Comparison of ENCODE assay signal across 8 cellular contexts in the genomic region with DNA sequence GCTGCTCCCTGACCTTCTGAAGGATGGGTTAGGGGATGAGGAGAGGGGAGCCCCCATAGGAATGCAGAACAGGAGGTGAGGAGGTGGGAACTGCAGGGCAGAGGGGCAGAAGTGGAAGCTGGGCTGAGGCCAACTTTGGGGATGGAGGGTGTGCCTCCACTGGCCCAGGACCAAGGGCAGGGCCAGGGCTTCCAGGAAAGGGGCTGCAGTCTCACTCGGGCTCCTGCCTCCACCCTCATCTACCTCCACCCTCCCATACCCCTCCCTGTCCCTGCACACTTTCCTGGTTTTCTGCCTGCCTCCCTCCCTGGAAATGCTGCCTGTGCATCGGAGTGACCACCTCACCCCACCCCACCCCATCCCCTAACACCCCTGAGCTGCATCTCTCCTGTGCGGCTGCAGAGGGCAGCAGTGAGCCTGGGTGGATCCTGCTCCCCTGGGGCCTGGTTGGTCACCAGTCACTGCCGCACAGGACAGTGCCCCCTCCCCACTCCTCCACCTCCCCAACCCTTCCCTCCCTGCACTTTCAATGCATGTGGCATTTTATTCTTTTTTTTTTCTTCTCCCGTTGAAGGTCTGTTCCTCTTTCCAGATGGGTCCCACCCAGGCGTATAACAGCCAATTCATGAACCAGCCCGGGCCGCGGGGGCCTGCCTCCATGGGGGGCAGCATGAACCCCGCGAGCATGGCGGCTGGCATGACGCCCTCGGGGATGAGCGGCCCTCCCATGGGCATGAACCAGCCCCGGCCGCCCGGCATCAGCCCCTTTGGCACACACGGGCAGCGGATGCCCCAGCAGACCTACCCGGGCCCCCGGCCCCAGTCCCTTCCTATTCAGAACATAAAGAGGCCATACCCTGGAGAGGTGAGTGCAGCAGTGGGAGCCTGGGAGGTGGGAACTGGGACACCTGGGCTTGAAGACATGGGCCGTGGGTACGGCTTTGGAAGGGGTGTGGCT. TPM values are rescaled to one million over a fixed set of nuclear protein-coding genes. Genes with fewer than 3 reads are reported as not detected.
A peak's percentile ranks its signal among the peaks of the same experiment; 100 is the strongest.
DNase-seq lines count a peak whose midpoint lies in the region; ATAC-seq, FAIRE-seq and TF ChIP-seq lines count a peak whose summit lies in the region.

No MANE protein-coding gene starts in this region.

- no peaks in the 10 kb centered on the region for H3K27me3 ChIP-seq in small intestine (ENCODE audit: control insufficient read depth in 2 of 2, insufficient read depth in 2 of 2, low read length in 2 of 2)
- H3K27me3 ChIP-seq in effector memory CD4-positive, alpha-beta T cell (replicated peaks; ENCODE audit: control insufficient read depth, insufficient read depth, low read length, poor library complexity, severe bottlenecking) = no peaks in the 10 kb centered on the region

- peaks cover 0 to 16% of the 10 kb centered on the region in 2 donors for H3K36me3 ChIP-seq in small intestine (ENCODE audit: control insufficient read depth in 2 of 2, insufficient read depth in 2 of 2, low read length in 2 of 2)
- H3K36me3 ChIP-seq in effector memory CD4-positive, alpha-beta T cell (ENCODE audit: control insufficient read depth, insufficient read depth, low read length) = peaks cover 27% of the 10 kb centered on the region

- WGBS in small intestine, 3 donors = 81 to 86% (median 81%) methylated on average over 23 to 24 of the region's 24 CpGs

- ATAC-seq in SK-N-SH treated with all-trans-retinoic acid at 6 μM for 48 hours = peak; percentile 40
- ATAC-seq in effector memory CD8-positive, alpha-beta T cell (replicated peaks) = peak; percentile 70
- ATAC-seq in GM19023 (IDR thresholded peaks at IDR 0.05; ENCODE audit: unreplicated experiment) = no peak

- H3K27me3 Mint-ChIP-seq in effector memory CD8-positive, alpha-beta T cell = no peaks in the 10 kb centered on the region
- no peaks in the 10 kb centered on the region for H3K27me3 Mint-ChIP-seq in nephron progenitor cell (ENCODE audit: low read depth, poor library complexity)

- no peak for FAIRE-seq in small intestine (lab: Jason Lieb, UNC)

- H3K4me1 ChIP-seq in small intestine (ENCODE audit: control insufficient read depth in 2 of 2, insufficient read depth in 1 of 2, low read depth in 1 of 2, low read length in 1 of 2) = no peaks in the 10 kb centered on the region
- H3K4me1 ChIP-seq in effector memory CD4-positive, alpha-beta T cell (ENCODE audit: control insufficient read depth, insufficient read depth, low read length, poor library complexity, severe bottlenecking) = no peaks in the 10 kb centered on the region

- no peak overlapping the region for H3K27ac Mint-ChIP-seq in effector memory CD8-positive, alpha-beta T cell
- H3K27ac Mint-ChIP-seq in nephron progenitor cell = no peak overlapping the region

- no peak overlapping the region for H3K4me3 ChIP-seq in small intestine (ENCODE audit: low read depth in 1 of 2, low read length in 2 of 2)
- no peak overlapping the region for H3K4me3 ChIP-seq in effector memory CD4-positive, alpha-beta T cell (ENCODE audit: insufficient read depth, low read depth, low read length, poor library complexity, severe bottlenecking)

- H3K9me3 ChIP-seq in small intestine (ENCODE audit: control insufficient read depth, low read depth) = no peaks in the 10 kb centered on the region
- H3K9me3 ChIP-seq in effector memory CD4-positive, alpha-beta T cell (ENCODE audit: control insufficient read depth, low read length) = no peaks in the 10 kb centered on the region

- no peak overlapping the region for H3K27ac ChIP-seq in small intestine (ENCODE audit: low read depth in 1 of 2, low read length in 1 of 2)
- H3K27ac ChIP-seq in effector memory CD4-positive, alpha-beta T cell (ENCODE audit: insufficient read depth, low read length, poor library complexity, severe bottlenecking) = no peak overlapping the region

- peak; percentile 17 for DNase-seq in SKM-1 (lab: John Stamatoyannopoulos, UW; ENCODE audit: unreplicated experiment)
- DNase-seq in SKM-1 treated with dmso at 0.1 percent for 144 hours (lab: John Stamatoyannopoulos, UW; ENCODE audit: unreplicated experiment) = no peak
- no peak for DNase-seq in effector memory CD8-positive, alpha-beta T cell
- peak; percentile 30 for DNase-seq in nephron progenitor cell
- no peak for DNase-seq in small intestine
- no peak for DNase-seq in effector memory CD4-positive, alpha-beta T cell

- H3K4me1 Mint-ChIP-seq in effector memory CD8-positive, alpha-beta T cell (ENCODE audit: low read depth in 2 of 2) = peaks cover 18 to 23% of the 10 kb centered on the region in 2 donors
- no peaks in the 10 kb centered on the region for H3K4me1 Mint-ChIP-seq in nephron progenitor cell

- peaks cover 8% of the 10 kb centered on the region for H3K36me3 Mint-ChIP-seq in effector memory CD8-positive, alpha-beta T cell (ENCODE audit: insufficient read depth)
- H3K36me3 Mint-ChIP-seq in nephron progenitor cell (ENCODE audit: low read depth) = peaks cover 48% of the 10 kb centered on the region

- H3K9me3 Mint-ChIP-seq in effector memory CD8-positive, alpha-beta T cell = no peaks in the 10 kb centered on the region
- no peaks in the 10 kb centered on the region for H3K9me3 Mint-ChIP-seq in nephron progenitor cell

- TF ChIP-seq CTCF in nephron progenitor cell (IDR thresholded peaks at IDR 0.05) = peak; percentile 26

- H3K4me3 Mint-ChIP-seq in effector memory CD8-positive, alpha-beta T cell = no peak overlapping the region
- H3K4me3 Mint-ChIP-seq in nephron progenitor cell = no peak overlapping the region

TF ChIP-seq in SK-N-SH treated with all-trans-retinoic acid at 6 μM for 48 hours, 23 proteins besides CTCF, POLR2A, EP300 and RAD21 (continues in another document):
- TF ChIP-seq SNAI2 (CRISPR knock-in tag; IDR thresholded peaks at IDR 0.05) = no peak
- TF ChIP-seq ISL1 (CRISPR knock-in tag; IDR thresholded peaks at IDR 0.05) = no peak
- TF ChIP-seq CSDC2 (CRISPR knock-in tag; IDR thresholded peaks at IDR 0.05) = no peak
- no peak for TF ChIP-seq TOX (CRISPR knock-in tag; IDR thresholded peaks at IDR 0.05; ENCODE audit: borderline replicate concordance)
- TF ChIP-seq ZC3H10 (CRISPR knock-in tag; IDR thresholded peaks at IDR 0.05) = no peak
- no peak for TF ChIP-seq TCF4 (CRISPR knock-in tag; IDR thresholded peaks at IDR 0.05; ENCODE audit: borderline replicate concordance)
- no peak for TF ChIP-seq RARB (CRISPR knock-in tag; IDR thresholded peaks at IDR 0.05)
- TF ChIP-seq, protein P1, sequence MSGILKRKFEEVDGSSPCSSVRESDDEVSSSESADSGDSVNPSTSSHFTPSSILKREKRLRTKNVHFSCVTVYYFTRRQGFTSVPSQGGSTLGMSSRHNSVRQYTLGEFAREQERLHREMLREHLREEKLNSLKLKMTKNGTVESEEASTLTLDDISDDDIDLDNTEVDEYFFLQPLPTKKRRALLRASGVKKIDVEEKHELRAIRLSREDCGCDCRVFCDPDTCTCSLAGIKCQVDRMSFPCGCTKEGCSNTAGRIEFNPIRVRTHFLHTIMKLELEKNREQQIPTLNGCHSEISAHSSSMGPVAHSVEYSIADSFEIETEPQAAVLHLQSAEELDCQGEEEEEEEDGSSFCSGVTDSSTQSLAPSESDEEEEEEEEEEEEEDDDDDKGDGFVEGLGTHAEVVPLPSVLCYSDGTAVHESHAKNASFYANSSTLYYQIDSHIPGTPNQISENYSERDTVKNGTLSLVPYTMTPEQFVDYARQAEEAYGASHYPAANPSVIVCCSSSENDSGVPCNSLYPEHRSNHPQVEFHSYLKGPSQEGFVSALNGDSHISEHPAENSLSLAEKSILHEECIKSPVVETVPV (CRISPR knock-in tag; IDR thresholded peaks at IDR 0.05) = no peak
- TF ChIP-seq, protein P2, sequence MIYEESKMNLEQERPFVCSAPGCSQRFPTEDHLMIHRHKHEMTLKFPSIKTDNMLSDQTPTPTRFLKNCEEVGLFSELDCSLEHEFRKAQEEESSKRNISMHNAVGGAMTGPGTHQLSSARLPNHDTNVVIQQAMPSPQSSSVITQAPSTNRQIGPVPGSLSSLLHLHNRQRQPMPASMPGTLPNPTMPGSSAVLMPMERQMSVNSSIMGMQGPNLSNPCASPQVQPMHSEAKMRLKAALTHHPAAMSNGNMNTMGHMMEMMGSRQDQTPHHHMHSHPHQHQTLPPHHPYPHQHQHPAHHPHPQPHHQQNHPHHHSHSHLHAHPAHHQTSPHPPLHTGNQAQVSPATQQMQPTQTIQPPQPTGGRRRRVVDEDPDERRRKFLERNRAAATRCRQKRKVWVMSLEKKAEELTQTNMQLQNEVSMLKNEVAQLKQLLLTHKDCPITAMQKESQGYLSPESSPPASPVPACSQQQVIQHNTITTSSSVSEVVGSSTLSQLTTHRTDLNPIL (CRISPR knock-in tag; IDR thresholded peaks at IDR 0.05; ENCODE audit: low read depth) = no peak
- TF ChIP-seq, protein P3, sequence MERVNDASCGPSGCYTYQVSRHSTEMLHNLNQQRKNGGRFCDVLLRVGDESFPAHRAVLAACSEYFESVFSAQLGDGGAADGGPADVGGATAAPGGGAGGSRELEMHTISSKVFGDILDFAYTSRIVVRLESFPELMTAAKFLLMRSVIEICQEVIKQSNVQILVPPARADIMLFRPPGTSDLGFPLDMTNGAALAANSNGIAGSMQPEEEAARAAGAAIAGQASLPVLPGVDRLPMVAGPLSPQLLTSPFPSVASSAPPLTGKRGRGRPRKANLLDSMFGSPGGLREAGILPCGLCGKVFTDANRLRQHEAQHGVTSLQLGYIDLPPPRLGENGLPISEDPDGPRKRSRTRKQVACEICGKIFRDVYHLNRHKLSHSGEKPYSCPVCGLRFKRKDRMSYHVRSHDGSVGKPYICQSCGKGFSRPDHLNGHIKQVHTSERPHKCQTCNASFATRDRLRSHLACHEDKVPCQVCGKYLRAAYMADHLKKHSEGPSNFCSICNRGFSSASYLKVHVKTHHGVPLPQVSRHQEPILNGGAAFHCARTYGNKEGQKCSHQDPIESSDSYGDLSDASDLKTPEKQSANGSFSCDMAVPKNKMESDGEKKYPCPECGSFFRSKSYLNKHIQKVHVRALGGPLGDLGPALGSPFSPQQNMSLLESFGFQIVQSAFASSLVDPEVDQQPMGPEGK (CRISPR knock-in tag; IDR thresholded peaks at IDR 0.05; ENCODE audit: borderline replicate concordance) = no peak
- no peak for TF ChIP-seq GLIS3 (CRISPR knock-in tag; IDR thresholded peaks at IDR 0.05)

RNA-seq across cellular contexts. Expression of a gene that starts 54.2 kb away (rescaled TPM):
- polyA plus RNA-seq in small intestine = 10 to 100 TPM; 35.3 to 71.5 (median 42.7) TPM

Comparison
In these comparisons a context has a peak if more than half of its experiments do, and no peak if none do; other contexts are left out.
1. DNase-seq: peak in SKM-1 (single experiment) and nephron progenitor cell (single experiment); none in SKM-1 treated with dmso at 0.1 percent for 144 hours (single experiment), effector memory CD8-positive, alpha-beta T cell (0 of 3), small intestine (single experiment) and effector memory CD4-positive, alpha-beta T cell (0 of 3).